In genomic region chr11:59291228-59291627, GRCh38 we compare ENCODE assay signal across 27 cellular contexts.
"Had no signal": no experiment of that assay in that cellular context is flagged by ENCODE, and none has a peak within 500 bp of the region (broad histone marks: within the 10 kb centered on the region; RNA-seq: fewer than 3 reads in every experiment).

No MANE protein-coding gene starts in this region.

- DNase-seq: activated CD4-positive, alpha-beta memory T cell treated with anti-CD3 and anti-CD28 coated beads, Interleukin-2, amount 10 ng/mL, durations not matched to agents 7 days and 5 days; activated CD4-positive, alpha-beta T cell treated with anti-CD3 and anti-CD28 coated beads for 36 hours; activated CD4-positive, alpha-beta T cell treated with anti-CD3 and anti-CD28 coated beads, Interleukin-2, amount 10 ng/mL, durations not matched to agents 7 days and 5 days; activated CD4-positive, alpha-beta T cell treated with anti-CD3 and anti-CD28 coated beads, Interleukin-2, amount 50 U/mL, for 4 hours; activated CD4-positive, CD25-positive, alpha-beta regulatory T cell; activated CD4-positive, CD25-positive, alpha-beta regulatory T cell treated with anti-CD3 and anti-CD28 coated beads, Interleukin-2, amount 50 U/mL, for 72 hours; activated CD8-positive, alpha-beta memory T cell treated with anti-CD3 and anti-CD28 coated beads, Interleukin-2, amount 50 U/mL, for 48 hours; activated gamma-delta T cell; activated naive CD4-positive, alpha-beta T cell; activated naive CD4-positive, alpha-beta T cell treated with anti-CD3 and anti-CD28 coated beads, Interleukin-2, amount 10 ng/mL, durations not matched to agents 7 days and 5 days; activated naive CD8-positive, alpha-beta T cell treated with anti-CD3 and anti-CD28 coated beads, Interleukin-2, amount 10 ng/mL, durations not matched to agents 7 days and 5 days; activated T-cell treated with anti-CD3 and anti-CD28 coated beads for 4 hours; activated T-cell treated with anti-CD3 and anti-CD28 coated beads, Interleukin-2, amount 50 U/mL, for 24 hours; activated T-cell treated with anti-CD3 and anti-CD28 coated beads, Interleukin-2, amount 50 U/mL, for 72 hours; brain microvascular endothelial cell; dorsolateral prefrontal cortex; effector memory CD4-positive, alpha-beta T cell; endodermal cell; foreskin fibroblast; head of caudate nucleus; T-helper 2 cell had no signal

- H3K27ac ChIP-seq: ascending aorta, brain microvascular endothelial cell, coronary artery, dorsolateral prefrontal cortex had no signal

- ATAC-seq: activated CD4-positive, alpha-beta T cell treated with anti-CD3 and anti-CD28 coated beads for 36 hours; activated naive CD4-positive, alpha-beta T cell treated with anti-CD3 and anti-CD28 coated beads, Interleukin-2, amount 50 U/mL, for 72 hours; activated T-cell treated with anti-CD3 and anti-CD28 coated beads, Interleukin-2, amount 50 U/mL, for 72 hours; esophagus mucosa had no signal

- H3K36me3 ChIP-seq: ascending aorta, brain microvascular endothelial cell had no signal

- H3K27me3 ChIP-seq: ascending aorta, brain microvascular endothelial cell had no signal

- FAIRE-seq: bronchial epithelial cell, frontal cortex had no signal

- H3K4me3 ChIP-seq: ascending aorta, coronary artery, dorsolateral prefrontal cortex had no signal

- H3K4me1 ChIP-seq: ascending aorta had no signal

- H3K9me3 ChIP-seq: ascending aorta had no signal
